ENCODE assay signal across 31 cellular contexts in genomic region chr12:1479645-1480044, GRCh38.
"Had no signal": no experiment of that assay in that cellular context is flagged by ENCODE, and none has a peak within 500 bp of the region (broad histone marks: within the 10 kb centered on the region; RNA-seq: fewer than 3 reads in every experiment).

No MANE protein-coding gene starts in this region.

- H3K9me3 ChIP-seq: body of pancreas had no signal

- H3K36me3 Mint-ChIP-seq: activated naive CD8-positive, alpha-beta T cell had no signal

- H3K4me1 ChIP-seq: body of pancreas had no signal

- ATAC-seq: activated CD4-positive, CD25-positive, alpha-beta regulatory T cell treated with anti-CD3 and anti-CD28 coated beads, Interleukin-2, amount 50 U/mL, for 24 hours; activated CD8-positive, alpha-beta T cell treated with anti-CD3 and anti-CD28 coated beads for 36 hours; activated T-cell treated with anti-CD3 and anti-CD28 coated beads, Interleukin-2, amount 50 U/mL, for 4 hours; activated T-helper 17 cell treated with anti-CD3 and anti-CD28 coated beads, Interleukin-2, amount 50 U/mL, for 72 hours; body of pancreas; T-helper 17 cell had no signal

- H3K27me3 ChIP-seq: body of pancreas had no signal

- H3K4me3 ChIP-seq: body of pancreas had no signal

- H3K4me3 Mint-ChIP-seq: activated B cell treated with CpG ODN at 0.5 μM for 24 hours; activated CD8-positive, alpha-beta T cell treated with anti-CD3 and anti-CD28 coated beads for 36 hours; activated naive CD8-positive, alpha-beta T cell; activated T-cell treated with anti-CD3 and anti-CD28 coated beads, Interleukin-2, amount 50 U/mL, for 4 hours; activated T-helper 17 cell treated with anti-CD3 and anti-CD28 coated beads, Interleukin-2, amount 50 U/mL, for 72 hours; T-helper 17 cell; T-helper 2 cell treated with Interferon-gamma antibody and Interleukin-4, amounts not matched to agents 5 μg/mL and 100 μg/mL, for 36 hours had no signal

- H3K27ac Mint-ChIP-seq: activated B cell treated with CpG ODN at 0.5 μM for 24 hours; activated CD8-positive, alpha-beta T cell treated with anti-CD3 and anti-CD28 coated beads for 36 hours; activated naive CD8-positive, alpha-beta T cell; activated T-helper 17 cell treated with anti-CD3 and anti-CD28 coated beads, Interleukin-2, amount 50 U/mL, for 72 hours; T-helper 17 cell; T-helper 2 cell treated with Interferon-gamma antibody and Interleukin-4, amounts not matched to agents 5 μg/mL and 100 μg/mL, for 36 hours had no signal

- H3K27me3 Mint-ChIP-seq: activated B cell treated with CpG ODN at 0.5 μM for 24 hours; activated CD8-positive, alpha-beta T cell treated with anti-CD3 and anti-CD28 coated beads for 36 hours; activated naive CD8-positive, alpha-beta T cell; activated T-helper 17 cell treated with anti-CD3 and anti-CD28 coated beads, Interleukin-2, amount 50 U/mL, for 72 hours; T-helper 17 cell had no signal

- DNase-seq: activated B cell treated with CpG ODN at 0.5 μM for 24 hours; activated CD4-positive, alpha-beta T cell treated with anti-CD3 and anti-CD28 coated beads for 48 hours; activated CD4-positive, alpha-beta T cell treated with anti-CD3 and anti-CD28 coated beads, Interleukin-2, amount 50 U/mL, for 1 hour; activated CD4-positive, alpha-beta T cell treated with anti-CD3 and anti-CD28 coated beads, Interleukin-2, amount 50 U/mL, for 48 hours; activated CD8-positive, alpha-beta memory T cell treated with anti-CD3 and anti-CD28 coated beads for 24 hours; activated CD8-positive, alpha-beta T cell treated with anti-CD3 and anti-CD28 coated beads for 36 hours; activated effector memory CD4-positive, alpha-beta T cell treated with Interleukin-2 at 50 U/mL for 16 hours; activated gamma-delta T cell treated with Interleukin-2 at 50 U/mL for 16 hours; activated naive CD4-positive, alpha-beta T cell treated with anti-CD3 and anti-CD28 coated beads, Interleukin-2, amount 50 U/mL, for 16 hours; activated naive CD4-positive, alpha-beta T cell treated with Interleukin-2 at 50 U/mL for 16 hours; activated T-cell treated with anti-CD3 and anti-CD28 coated beads, Interleukin-2, amount 50 U/mL, for 4 hours; amniotic stem cell; anterior cingulate cortex; body of pancreas; caudate nucleus; cortex of kidney; dermis blood vessel endothelial cell; effector CD8-positive, alpha-beta T cell; foreskin fibroblast; T-helper 1 cell; T-helper 17 cell; T1000; WERI-Rb-1 had no signal

- H3K36me3 ChIP-seq: WERI-Rb-1 had no signal

- FAIRE-seq: colon, endometrium, frontal cortex had no signal

- H3K4me1 Mint-ChIP-seq: activated B cell treated with CpG ODN at 0.5 μM for 24 hours; activated T-helper 17 cell treated with anti-CD3 and anti-CD28 coated beads, Interleukin-2, amount 50 U/mL, for 72 hours had no signal

- H3K27ac ChIP-seq: body of pancreas, epithelial cell of prostate, WERI-Rb-1 had no signal

- H3K9me3 Mint-ChIP-seq: activated B cell treated with CpG ODN at 0.5 μM for 24 hours; activated CD8-positive, alpha-beta T cell treated with anti-CD3 and anti-CD28 coated beads for 36 hours; activated T-cell treated with anti-CD3 and anti-CD28 coated beads, Interleukin-2, amount 50 U/mL, for 4 hours; activated T-helper 17 cell treated with anti-CD3 and anti-CD28 coated beads, Interleukin-2, amount 50 U/mL, for 72 hours; T-helper 2 cell treated with Interferon-gamma antibody and Interleukin-4, amounts not matched to agents 5 μg/mL and 100 μg/mL, for 36 hours had no signal
